In the genomic region with DNA sequence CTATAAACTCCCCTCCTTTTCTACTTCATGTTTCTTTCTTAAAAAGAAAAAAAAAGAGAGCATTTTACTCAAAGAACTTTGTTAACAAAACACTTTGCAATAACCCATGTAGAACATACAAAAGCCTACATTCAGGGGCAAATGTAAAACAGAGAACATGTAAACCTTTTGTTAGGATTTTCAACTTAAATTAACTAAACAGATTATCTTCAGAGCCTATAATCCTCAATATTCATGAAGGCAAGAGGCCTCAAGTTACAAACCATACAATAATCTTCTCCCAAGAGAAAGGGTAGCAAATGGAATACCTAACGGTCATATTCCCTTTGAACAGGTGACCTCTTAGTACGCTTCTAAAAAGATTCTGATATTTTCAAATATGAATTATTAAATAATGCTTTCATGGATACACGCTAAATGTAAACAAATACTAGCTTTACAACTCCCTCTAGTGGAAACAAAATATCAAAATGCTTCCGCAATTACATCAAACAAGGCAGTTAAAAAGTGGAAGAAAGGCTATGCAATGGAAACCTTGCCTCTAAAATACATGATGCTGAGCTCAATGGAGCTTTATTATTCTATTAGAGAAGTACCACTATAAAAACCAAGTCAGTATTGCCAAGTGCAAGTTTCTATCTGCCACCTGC, we compare ENCODE assay signal across 8 cellular contexts. TPM values are rescaled to one million over a fixed set of nuclear protein-coding genes. Genes with fewer than 3 reads are reported as not detected.
DNase-seq lines count a peak whose midpoint lies in the region; ATAC-seq and TF ChIP-seq lines count a peak whose summit lies in the region.

No MANE protein-coding gene starts in this region.

- no peak overlapping the region for H3K4me3 Mint-ChIP-seq in chondrocyte (ENCODE audit: unreplicated experiment)

- no peaks in the 10 kb centered on the region for H3K27me3 Mint-ChIP-seq in chondrocyte (ENCODE audit: low read depth)

- ATAC-seq in HG03342 (IDR thresholded peaks at IDR 0.05; ENCODE audit: unreplicated experiment) (no peak), GM19328 (IDR thresholded peaks at IDR 0.05; ENCODE audit: unreplicated experiment) (no peak)

- H3K36me3 Mint-ChIP-seq in chondrocyte (ENCODE audit: low read depth): no peaks in the 10 kb centered on the region

- TF ChIP-seq CTCF in chondrocyte (IDR thresholded peaks at IDR 0.05): peak; percentile 87

- no peak overlapping the region for H3K27ac Mint-ChIP-seq in chondrocyte (ENCODE audit: unreplicated experiment)

- peak; percentile 54 for DNase-seq in DMS79 treated with DMSO at 0.1 percent for 48 hours (lab: John Stamatoyannopoulos, UW)
- DNase-seq in NCI-H1105 (lab: John Stamatoyannopoulos, UW): peak; percentile 30
- DNase-seq in chondrocyte (ENCODE audit: low spot score): no peak
- peak; percentile 57 for DNase-seq in myocyte (ENCODE audit: low read depth)
- DNase-seq in posterior cingulate gyrus: no peak
- no peak for DNase-seq in effector CD4-positive, alpha-beta T cell

- intact Hi-C loops in posterior cingulate gyrus (cut with DNase I): loop anchor here (2.0 to 5.0 kb wide), 2 partner anchors 159 to 442 kb away; no protein-coding TSS in a partner anchor

- H3K4me1 Mint-ChIP-seq in chondrocyte (ENCODE audit: low read depth): peaks cover 54% of the 10 kb centered on the region

- H3K9me3 Mint-ChIP-seq in chondrocyte (ENCODE audit: low read depth): no peaks in the 10 kb centered on the region

RNA-seq across cellular contexts. Expression of a gene that starts 9.9 kb away (rescaled TPM):
- total RNA-seq in chondrocyte: 3.6 to 12.6 TPM (median 4.4 TPM) in 3 replicates
- 1.2 and 1.6 TPM in 2 replicates for total RNA-seq in myocyte
- 1.0 TPM for polyA plus RNA-seq in myocyte (2012)

Comparison
In these comparisons a context has a peak if more than half of its experiments do, and no peak if none do; other contexts are left out.
1. DNase-seq: peak in DMS79 treated with DMSO at 0.1 percent for 48 hours (single experiment), NCI-H1105 (single experiment) and myocyte (single experiment); none in chondrocyte (single experiment), posterior cingulate gyrus (0 of 10) and effector CD4-positive, alpha-beta T cell (single experiment).